ENCODE assay signal across 1 cellular context in genomic region chr16:72195609-72196008, GRCh38.
TF ChIP-seq lines count a peak whose summit lies in the region.

No MANE protein-coding gene starts in this region.

TF ChIP-seq in HCT116, 20 proteins besides CTCF, POLR2A, EP300 and RAD21 (continued from another document):
- no peak for TF ChIP-seq ZBTB33 (IDR thresholded peaks at IDR 0.05; ENCODE audit: extremely low read depth, insufficient replicate concordance, low read length)
